13 cellular contexts compared by ENCODE assay signal in the genomic region with DNA sequence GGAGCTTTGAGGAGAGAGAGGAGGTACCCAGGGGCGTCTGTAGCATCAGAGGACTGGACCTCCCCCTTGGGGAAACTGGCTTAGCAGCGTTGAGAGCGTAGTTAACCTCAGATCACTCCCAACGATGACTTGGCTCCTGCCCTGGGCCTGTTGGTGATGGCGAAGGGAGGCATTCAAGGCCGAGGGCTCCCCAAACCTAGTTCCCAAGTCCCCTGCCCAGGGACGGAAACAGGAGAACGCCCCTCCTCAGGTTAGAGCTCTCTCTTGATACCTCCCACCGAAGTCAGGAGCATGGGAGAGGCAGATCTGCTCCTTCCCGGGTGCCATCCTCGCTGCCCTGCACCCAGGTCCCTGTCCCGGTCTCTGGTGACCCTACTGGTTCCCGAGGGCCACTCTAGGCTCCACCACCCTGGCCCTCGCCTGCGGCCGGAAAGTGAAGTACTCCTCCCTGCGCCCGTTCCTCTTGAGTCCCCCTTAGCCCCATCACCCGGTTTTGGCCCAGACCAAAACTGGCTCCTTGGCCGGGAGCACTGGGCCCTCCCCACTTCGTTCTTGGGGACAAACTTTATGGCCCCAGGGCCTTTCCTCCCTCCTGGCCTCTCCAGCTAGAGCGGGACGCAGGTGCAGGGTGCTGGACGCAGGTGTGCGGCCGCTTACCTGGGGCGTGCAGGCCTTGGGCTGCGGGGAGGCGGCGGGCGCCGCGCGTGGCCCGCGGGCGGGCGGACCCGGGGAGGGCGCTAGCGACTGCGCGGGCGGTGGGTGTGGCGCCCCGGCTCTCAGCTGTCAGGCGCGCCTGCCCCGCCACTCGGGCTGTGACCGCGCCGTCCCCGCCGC. TPM values are rescaled to one million over a fixed set of nuclear protein-coding genes. Genes with fewer than 3 reads are reported as not detected.
DNase-seq lines count a peak whose midpoint lies in the region; ATAC-seq, FAIRE-seq and TF ChIP-seq lines count a peak whose summit lies in the region.
"Had no signal": no experiment of that assay in that cellular context is flagged by ENCODE, and none has a peak within 500 bp of the region (broad histone marks: within the 10 kb centered on the region; RNA-seq: fewer than 3 reads in every experiment).

No MANE protein-coding gene starts in this region.

- no peaks in the 10 kb centered on the region for H3K79me2 ChIP-seq in GM23248 (ENCODE audit: insufficient read depth)

- H3K36me3 Mint-ChIP-seq in MCF 10A (ENCODE audit: insufficient read depth, unreplicated experiment) (no peaks in the 10 kb centered on the region), type B pancreatic cell (no peaks in the 10 kb centered on the region)

- no peaks in the 10 kb centered on the region for H4K20me1 ChIP-seq in GM23248 (ENCODE audit: insufficient read depth)

- DNase-seq in breast epithelium (ENCODE audit: low spot score in 2 of 2) (no peak), MCF 10A (ENCODE audit: unreplicated experiment) (no peak), Peyer's patch (peak in 1 of 3 donors; percentile 39), kidney (peak; percentile 51), type B pancreatic cell (ENCODE audit: extremely low spot score, unreplicated experiment) (no peak), GM23248 (no peak), lower leg skin (ENCODE audit: low spot score in 2 of 2) (no peak)
- DNase-seq: erythroblast; NCI-H2107; stimulated activated CD4-positive, alpha-beta T cell treated with anti-CD3 and anti-CD28 coated beads, Interleukin-12 subunit alpha, Interleukin-12 subunit beta, amount 100 ng/mL, for 4 hours had no signal

- H3K9ac ChIP-seq in kidney (ENCODE audit: low read length in 2 of 2) (no peak overlapping the region), GM23248 (no peak overlapping the region)

- no peak overlapping the region for H3K27ac Mint-ChIP-seq in MCF 10A (ENCODE audit: low read depth, unreplicated experiment)
- no peak overlapping the region for H3K27ac Mint-ChIP-seq in type B pancreatic cell

- no peak overlapping the region for H3K4me3 Mint-ChIP-seq in MCF 10A (ENCODE audit: unreplicated experiment)
- H3K4me3 Mint-ChIP-seq in type B pancreatic cell: peak overlapping the region; percentile 71

- 4 to 6% methylated on average over 23 to 49 of the region's 55 CpGs for WGBS in GM23248 (ENCODE audit: low coverage in 1 of 2, low lambda C conversion rate in 2 of 2, missing lambda C conversion rate in 2 of 2), 2 experiments
- WGBS in lower leg skin, 2 donors: 3 to 6% methylated on average over 20 to 26 of the region's 55 CpGs
- 18% methylated on average over 3 of the region's 55 CpGs; no CpG with 5 or more reads in 1 of the 2 donors for WGBS in gastroesophageal sphincter (ENCODE audit: low coverage in 1 of 2), 2 donors

- H3K9me2 ChIP-seq in GM23248 (ENCODE audit: insufficient read depth): no peaks in the 10 kb centered on the region

- peaks cover 12% of the 10 kb centered on the region for H3K4me1 Mint-ChIP-seq in MCF 10A (ENCODE audit: insufficient read depth, unreplicated experiment)
- H3K4me1 Mint-ChIP-seq in type B pancreatic cell (ENCODE audit: unreplicated experiment): peaks cover 28% of the 10 kb centered on the region

- FAIRE-seq in kidney (lab: Jason Lieb, UNC): no peak

- peak overlapping the region in 2 of 3 donors; percentile 24 to 57 for H3K4me3 ChIP-seq in breast epithelium
- H3K4me3 ChIP-seq in Peyer's patch: peak overlapping the region in 3 of 4 donors; percentile 36 to 45 (median 36)
- no peak overlapping the region for H3K4me3 ChIP-seq in kidney (ENCODE audit: low read length in 2 of 2)
- no peak overlapping the region for H3K4me3 ChIP-seq in GM23248
- H3K4me3 ChIP-seq in lower leg skin (ENCODE audit: low read depth, poor library complexity, severe bottlenecking): no peak overlapping the region
- H3K4me3 ChIP-seq in gastroesophageal sphincter: peak overlapping the region in 1 of 2 donors; percentile 30
- H3K4me3 ChIP-seq: left lung had no signal

- H3K4me2 ChIP-seq in GM23248 (ENCODE audit: unreplicated experiment): no peak overlapping the region

- CTCF ChIA-PET in MCF 10A (lab: Yijun Ruan, JAX): interaction anchor here (0.7 kb wide), 1 partner anchor 16 kb away, joined by 4 read pairs; no protein-coding TSS in a partner anchor

- BruUV-seq in MCF 10A (replicated peaks; lab: Mats Ljungman, UMichigan): no TSS peak

- intact Hi-C loops in breast epithelium (cut with DNase I; ENCODE audit: low total_unique reads): no loop called here
- intact Hi-C loops in MCF 10A (cut with micrococcal nuclease): no loop called here
- intact Hi-C loops in kidney (cut with DNase I): no loop called here
- intact Hi-C loops in lower leg skin (cut with DNase I; ENCODE audit: low total_unique reads): loop anchor here (10.0 kb wide), 1 partner anchor 878 kb away; no protein-coding TSS in a partner anchor

- H3K9me3 ChIP-seq in breast epithelium: no peaks in the 10 kb centered on the region
- peaks cover 0 to 14% (median 0%) of the 10 kb centered on the region in 4 donors for H3K9me3 ChIP-seq in Peyer's patch
- H3K9me3 ChIP-seq in kidney (ENCODE audit: control insufficient read depth in 1 of 2, low read length in 2 of 2): no peaks in the 10 kb centered on the region
- no peaks in the 10 kb centered on the region for H3K9me3 ChIP-seq in GM23248 (ENCODE audit: low read depth)
- no peaks in the 10 kb centered on the region for H3K9me3 ChIP-seq in gastroesophageal sphincter
- H3K9me3 ChIP-seq: left lung had no signal

- no peak for TF ChIP-seq EP300 in gastroesophageal sphincter (IDR thresholded peaks at IDR 0.05)

- TF ChIP-seq CTCF in breast epithelium (IDR thresholded peaks at IDR 0.05) (no peak), MCF 10A (IDR thresholded peaks at IDR 0.05; ENCODE audit: unreplicated experiment) (no peak), Peyer's patch (IDR thresholded peaks at IDR 0.05) (no peak), kidney (IDR thresholded peaks at IDR 0.05; ENCODE audit: borderline replicate concordance, extremely low read depth, insufficient read depth) (no peak), type B pancreatic cell (conservative IDR thresholded peaks at IDR 0.05) (no peak), lower leg skin (IDR thresholded peaks at IDR 0.05) (no peak), gastroesophageal sphincter (IDR thresholded peaks at IDR 0.05) (no peak)

- H3K36me3 ChIP-seq in breast epithelium: no peaks in the 10 kb centered on the region
- no peaks in the 10 kb centered on the region for H3K36me3 ChIP-seq in Peyer's patch
- no peaks in the 10 kb centered on the region for H3K36me3 ChIP-seq in kidney (ENCODE audit: control insufficient read depth in 1 of 2, insufficient read depth in 2 of 2, low read length in 2 of 2)
- no peaks in the 10 kb centered on the region for H3K36me3 ChIP-seq in GM23248 (ENCODE audit: low read depth)
- H3K36me3 ChIP-seq in gastroesophageal sphincter: no peaks in the 10 kb centered on the region
- H3K36me3 ChIP-seq: left lung had no signal

- H3K27ac ChIP-seq in breast epithelium (no peak overlapping the region), Peyer's patch (no peak overlapping the region), kidney (ENCODE audit: low read depth in 2 of 2, low read length in 2 of 2) (no peak overlapping the region), GM23248 (no peak overlapping the region), gastroesophageal sphincter (no peak overlapping the region)
- H3K27ac ChIP-seq: left lung had no signal

- H3K4me1 ChIP-seq in breast epithelium (peaks cover 7 to 18% of the 10 kb centered on the region in 2 donors), Peyer's patch (peaks cover 0 to 63% (median 15%) of the 10 kb centered on the region in 4 donors), kidney (ENCODE audit: control insufficient read depth in 1 of 2, insufficient read depth in 1 of 2, low read depth in 1 of 2, low read length in 2 of 2) (peaks cover 0 to 5% of the 10 kb centered on the region in 2 donors), GM23248 (ENCODE audit: insufficient read depth) (no peaks in the 10 kb centered on the region), gastroesophageal sphincter (peaks cover 0 to 80% (median 31%) of the 10 kb centered on the region in 3 donors)

- H3K27me3 ChIP-seq in breast epithelium (peaks cover 29 to 96% of the 10 kb centered on the region in 2 donors), Peyer's patch (peaks cover 0 to 84% of the 10 kb centered on the region in 2 donors), GM23248 (replicated peaks; ENCODE audit: insufficient read depth) (peaks cover 80% of the 10 kb centered on the region), gastroesophageal sphincter (peaks cover 100% of the 10 kb centered on the region)

- no peak overlapping the region for H2AFZ ChIP-seq in GM23248

- in situ Hi-C loops in GM23248 (cut with MboI): no loop called here

- no peaks in the 10 kb centered on the region for H3F3A ChIP-seq in GM23248 (ENCODE audit: insufficient read depth)

- TF ChIP-seq POLR2A in breast epithelium (IDR thresholded peaks at IDR 0.05) (no peak), Peyer's patch (IDR thresholded peaks at IDR 0.05) (no peak), lower leg skin (IDR thresholded peaks at IDR 0.05) (no peak), gastroesophageal sphincter (IDR thresholded peaks at IDR 0.05) (no peak)

- POLR2A ChIA-PET in MCF 10A (lab: Yijun Ruan, JAX): no interaction called here

- ATAC-seq in gastroesophageal sphincter: no peak
- ATAC-seq: left lung had no signal

- H3K27me3 Mint-ChIP-seq in MCF 10A (ENCODE audit: insufficient read depth, unreplicated experiment) (peaks cover 64% of the 10 kb centered on the region), type B pancreatic cell (peaks cover 83% of the 10 kb centered on the region)

- H3K9me3 Mint-ChIP-seq in MCF 10A (ENCODE audit: unreplicated experiment) (no peaks in the 10 kb centered on the region), type B pancreatic cell (no peaks in the 10 kb centered on the region)

RNA-seq across cellular contexts. Expression of a gene that starts 2.6 kb away (rescaled TPM):
- total RNA-seq in breast epithelium (1 to 10 TPM in 2 of 3 donors, under 1 TPM in 1; 0.98 to 1.8 (median 1.1) TPM), MCF 10A (2022) (0.07 and 0.17 TPM in 2 replicates), Peyer's patch (1 to 10 TPM; 1.2 to 5.0 (median 1.6) TPM), kidney (0.57 TPM), type B pancreatic cell (ENCODE audit: low replicate concordance) (0.29 and 0.65 TPM in 2 replicates), lower leg skin (1 to 10 TPM in 3 of 4 donors, not detected in 1; 1.2 to 2.2 (median 1.5) TPM), gastroesophageal sphincter (1 to 10 TPM in 2 of 4 donors, under 1 TPM in 2; 0.46 to 2.2 (median 0.87) TPM)
- polyA plus RNA-seq in kidney (ENCODE audit: insufficient read depth, low read depth, low replicate concordance) (0.22 TPM), GM23248 (2016; fragmentation: Nextera tagmentation; extraction: Ambion mirVana) (not detected in 2 replicates)
- 0.11 TPM in 1 of 2 replicates, not detected in the other for total RNA-seq in GM23248 (2014; rRNA removed; shearing (Covaris generic))
- total RNA-seq: Daoy had no signal

RNA-seq across cellular contexts. Expression of a gene that starts 17.1 kb away (rescaled TPM):
- total RNA-seq in breast epithelium (not detected), MCF 10A (2022) (not detected in 2 replicates), Peyer's patch (not detected), kidney (not detected), type B pancreatic cell (ENCODE audit: low replicate concordance) (not detected in 2 replicates), lower leg skin (not detected), gastroesophageal sphincter (not detected)
- polyA plus RNA-seq in kidney (ENCODE audit: insufficient read depth, low read depth, low replicate concordance) (not detected), GM23248 (2016; fragmentation: Nextera tagmentation; extraction: Ambion mirVana) (not detected in 2 replicates)
- total RNA-seq in GM23248 (2014; rRNA removed; shearing (Covaris generic)): not detected in 2 replicates
- total RNA-seq: Daoy, left lung had no signal

Comparison
In these comparisons a context has a peak if more than half of its experiments do, and no peak if none do; other contexts are left out.
1. H3K4me3 ChIP-seq: peak in breast epithelium (2 of 3) and Peyer's patch (3 of 4); none in kidney (0 of 2), GM23248 (single experiment) and lower leg skin (single experiment).